In the genomic region with DNA sequence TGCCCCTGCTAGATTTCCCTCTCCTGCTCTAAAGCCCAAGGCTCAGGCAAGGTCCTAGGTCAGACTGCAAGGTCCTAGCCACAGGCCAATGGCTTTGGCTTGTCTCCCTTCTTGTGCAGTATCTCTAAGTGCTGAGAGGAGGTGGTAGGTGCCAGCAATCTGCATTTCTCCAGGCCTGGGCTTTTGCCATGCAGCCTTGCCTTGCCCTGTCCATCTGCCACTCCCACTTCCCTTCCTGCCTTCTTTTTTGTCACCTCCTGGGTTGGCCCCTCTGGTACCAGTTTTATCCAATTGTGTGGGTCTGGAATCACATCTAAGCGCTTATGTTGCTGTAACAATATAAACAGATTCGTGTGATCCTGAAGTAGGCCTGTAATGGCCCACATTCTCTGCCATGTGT, we compare ENCODE assay signal across 24 cellular contexts.
"Had no signal": no experiment of that assay in that cellular context is flagged by ENCODE, and none has a peak within 500 bp of the region (broad histone marks: within the 10 kb centered on the region; RNA-seq: fewer than 3 reads in every experiment).

No MANE protein-coding gene starts in this region.

- FAIRE-seq: pancreas, small intestine, urothelium cell line had no signal

- H3K4me1 ChIP-seq: pancreas, prostate gland, right lobe of liver, sigmoid colon, suprapubic skin, upper lobe of left lung, vagina had no signal

- DNase-seq: naive thymus-derived CD8-positive, alpha-beta T cell; nephron progenitor cell; nucleus accumbens; pancreas; right cardiac atrium; right lobe of liver; sigmoid colon; small intestine; stimulated activated CD4-positive, alpha-beta T cell treated with anti-CD3 and anti-CD28 coated beads, Interleukin-15, amount 100 ng/mL, for 24 hours; stimulated activated CD4-positive, alpha-beta T cell treated with anti-CD3 and anti-CD28 coated beads, Interleukin-2, amount 100 ng/mL, for 24 hours; stimulated activated CD4-positive, alpha-beta T cell treated with anti-CD3 and anti-CD28 coated beads, Interleukin-2, amount 100 ng/mL, for 48 hours; stimulated activated CD4-positive, alpha-beta T cell treated with anti-CD3 and anti-CD28 coated beads, Interleukin-4, amount 100 ng/mL, for 24 hours; stimulated activated naive B cell treated with anti-CD40 and anti-IgM and Interleukin-4, amounts not matched to agents 10 μg/mL and 1 μg/mL and 100 μg/mL, for 72 hours; stimulated activated naive CD4-positive, alpha-beta T cell treated with Interleukin-2 at 50 U/mL for 16 hours; stimulated activated naive CD8-positive, alpha-beta T cell treated with anti-CD3 and anti-CD28 coated beads, Interleukin-15, amount 100 ng/mL, for 72 hours; testis; tibial artery; trophoblast cell; upper lobe of left lung had no signal

- H3K9me3 ChIP-seq: neutrophil, prostate gland, right lobe of liver, sigmoid colon, suprapubic skin, testis, tibial artery, upper lobe of left lung, vagina had no signal

- H3K27ac ChIP-seq: neutrophil, pancreas, prostate gland, right lobe of liver, sigmoid colon, suprapubic skin, testis, tibial artery, upper lobe of left lung, vagina had no signal

- H3K36me3 ChIP-seq: neutrophil, pancreas, prostate gland, right lobe of liver, sigmoid colon, suprapubic skin, tibial artery, upper lobe of left lung, vagina had no signal

- H3K27me3 ChIP-seq: neutrophil, pancreas, right lobe of liver, sigmoid colon, suprapubic skin, testis, tibial artery, upper lobe of left lung, vagina had no signal

- H3K4me3 ChIP-seq: pancreas, prostate gland, right lobe of liver, sigmoid colon, suprapubic skin, testis, tibial artery, upper lobe of left lung, vagina had no signal
